Comparison of ENCODE assay signal across 8 cellular contexts in the genomic region with DNA sequence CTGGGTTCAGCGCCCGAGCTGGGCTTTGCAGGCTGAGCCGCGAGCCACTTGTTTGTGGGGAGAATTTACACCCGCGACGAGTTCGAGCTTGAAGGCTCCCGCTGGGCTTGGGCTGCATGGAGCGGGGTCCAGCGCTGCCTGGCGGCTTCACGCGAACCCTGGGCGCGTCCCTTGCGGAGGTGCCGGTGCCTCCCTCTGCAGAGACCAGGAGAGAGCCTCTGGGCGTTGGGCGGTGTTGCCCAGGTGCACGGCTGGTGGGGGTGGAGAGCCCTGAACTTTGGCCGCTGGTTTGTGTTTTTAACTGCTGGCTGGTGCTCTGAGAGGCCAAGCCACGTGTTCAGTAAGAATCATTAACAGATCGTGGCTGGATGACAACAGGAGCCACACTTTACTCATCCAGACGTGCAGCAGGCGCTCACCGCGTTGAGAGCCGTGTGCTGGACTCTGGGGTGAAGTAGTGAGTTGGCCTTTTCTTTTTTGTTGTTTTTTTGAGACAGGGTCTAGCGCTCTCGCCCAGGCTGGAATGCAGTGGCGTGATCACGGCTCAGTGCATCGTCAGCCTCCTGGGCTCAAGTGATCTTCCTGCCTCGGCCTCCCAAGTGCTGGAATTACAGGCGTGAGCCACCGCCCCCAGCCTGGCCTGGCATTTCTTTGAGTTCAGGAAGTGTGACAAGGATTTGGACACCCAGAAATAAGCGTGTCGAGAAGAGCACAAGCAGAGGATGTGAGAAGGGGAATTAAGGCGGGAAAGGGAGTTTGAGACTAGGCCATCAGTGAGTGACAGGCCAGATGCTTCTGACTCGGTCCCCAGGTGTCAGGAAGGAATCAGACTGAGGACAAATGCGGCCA. TPM values are rescaled to one million over a fixed set of nuclear protein-coding genes. Genes with fewer than 3 reads are reported as not detected.
A peak's percentile ranks its signal among the peaks of the same experiment; 100 is the strongest.
DNase-seq lines count a peak whose midpoint lies in the region; TF ChIP-seq lines count a peak whose summit lies in the region.

No MANE protein-coding gene starts in this region.

- no peaks in the 10 kb centered on the region for H3K27me3 Mint-ChIP-seq in activated naive CD4-positive, alpha-beta T cell treated with anti-CD3 and anti-CD28 coated beads, Interleukin-2, amount 10 ng/mL, durations not matched to agents 7 days and 5 days

- TF ChIP-seq CTCF in HEK293 (tag by site-specific recombination; IDR thresholded peaks at IDR 0.05) (peak; percentile 50), brain microvascular endothelial cell (IDR thresholded peaks at IDR 0.05; ENCODE audit: low read depth, low read length, missing control alignments) (peak; percentile 33)

- H3K9me3 ChIP-seq in HEK293 (ENCODE audit: control insufficient read depth, insufficient read depth, low read depth, low read length), result no peaks in the 10 kb centered on the region
- no peaks in the 10 kb centered on the region for H3K9me3 ChIP-seq in MG63
- no peaks in the 10 kb centered on the region for H3K9me3 ChIP-seq in stomach smooth muscle (ENCODE audit: control insufficient read depth in 2 of 2, low read length in 2 of 2)

- H3K4me3 Mint-ChIP-seq in activated naive CD4-positive, alpha-beta T cell treated with anti-CD3 and anti-CD28 coated beads, Interleukin-2, amount 10 ng/mL, durations not matched to agents 7 days and 5 days, result peak overlapping the region; percentile 92

- peak overlapping the region; percentile 74 to 76 for H3K9ac ChIP-seq in stomach smooth muscle (ENCODE audit: low read length in 2 of 2)

- peaks cover 0 to 31% of the 10 kb centered on the region in 2 experiments; a peak in 1 of 3 replicates for H3K36me3 ChIP-seq in HEK293 (ENCODE audit: control insufficient read depth in 2 of 2, insufficient read depth in 1 of 2, low read length in 2 of 2)
- peaks cover 2% of the 10 kb centered on the region for H3K36me3 ChIP-seq in MG63
- peaks cover 25% of the 10 kb centered on the region for H3K36me3 ChIP-seq in brain microvascular endothelial cell (replicated peaks)
- peaks cover 7 to 12% of the 10 kb centered on the region in 2 donors for H3K36me3 ChIP-seq in stomach smooth muscle (ENCODE audit: control insufficient read depth in 2 of 2, insufficient read depth in 2 of 2, low read length in 2 of 2)

- POLR2A ChIA-PET in HEK293 (lab: Yijun Ruan, JAX), result interaction anchor here (0.6 to 1.4 kb wide), 10 partner anchors 8 to 542 kb away, joined by 3 to 10 read pairs (median 5); partner anchors contain the start of genes CHMP1A, SPATA2L and SPATA33

- no peaks in the 10 kb centered on the region for H3K4me1 ChIP-seq in HEK293 (ENCODE audit: control insufficient read depth, insufficient read depth, low read length)
- H3K4me1 ChIP-seq in stomach smooth muscle (ENCODE audit: control insufficient read depth, insufficient read depth, low read length), result peaks cover 8% of the 10 kb centered on the region

- CTCF ChIA-PET in activated naive CD4-positive, alpha-beta T cell treated with anti-CD3 and anti-CD28 coated beads, Interleukin-2, amount 10 ng/mL, durations not matched to agents 7 days and 5 days (lab: Charles Lee), result interaction anchor here (0.6 to 2.4 kb wide), 4 partner anchors 12 to 28 kb away, joined by 3 to 18 read pairs (median 4); no protein-coding TSS in a partner anchor
- CTCF ChIA-PET in HEK293 (lab: Yijun Ruan, JAX), result no interaction called here

- H3K36me3 Mint-ChIP-seq in activated naive CD4-positive, alpha-beta T cell treated with anti-CD3 and anti-CD28 coated beads, Interleukin-2, amount 10 ng/mL, durations not matched to agents 7 days and 5 days, result peaks cover 21% of the 10 kb centered on the region

- peak overlapping the region; percentile 82 for H3K27ac Mint-ChIP-seq in activated naive CD4-positive, alpha-beta T cell treated with anti-CD3 and anti-CD28 coated beads, Interleukin-2, amount 10 ng/mL, durations not matched to agents 7 days and 5 days

- H3K27ac ChIP-seq in HEK293 (ENCODE audit: extremely low read depth, low read depth, low read length) (peak overlapping the region; percentile 79), brain microvascular endothelial cell (peak overlapping the region; percentile 83), layer of hippocampus (ENCODE audit: low read depth, low read length) (peak overlapping the region; percentile 95), stomach smooth muscle (ENCODE audit: low read length) (peak overlapping the region; percentile 66)

- H3K4me3 ChIP-seq in HEK293 (ENCODE audit: low read depth, low read length), result peak overlapping the region; percentile 74
- peak overlapping the region; percentile 80 for H3K4me3 ChIP-seq in MG63
- peak overlapping the region; percentile 83 for H3K4me3 ChIP-seq in brain microvascular endothelial cell (ENCODE audit: low read depth, low read length)
- peak overlapping the region; percentile 67 to 93 for H3K4me3 ChIP-seq in stomach smooth muscle (ENCODE audit: low read length in 2 of 2)

- H3K4me1 Mint-ChIP-seq in activated naive CD4-positive, alpha-beta T cell treated with anti-CD3 and anti-CD28 coated beads, Interleukin-2, amount 10 ng/mL, durations not matched to agents 7 days and 5 days, result peaks cover 21% of the 10 kb centered on the region

- peaks cover 3% of the 10 kb centered on the region for H3K9me3 Mint-ChIP-seq in activated naive CD4-positive, alpha-beta T cell treated with anti-CD3 and anti-CD28 coated beads, Interleukin-2, amount 10 ng/mL, durations not matched to agents 7 days and 5 days

- in situ Hi-C loops in brain microvascular endothelial cell (cut with HindIII; ENCODE audit: low pct_ligation_motif_present, low sequenced_read_pairs), result no loop called here

- H3K27me3 ChIP-seq in MG63 (no peaks in the 10 kb centered on the region), brain microvascular endothelial cell (replicated peaks) (no peaks in the 10 kb centered on the region), layer of hippocampus (ENCODE audit: control insufficient read depth, insufficient read depth, low read length) (no peaks in the 10 kb centered on the region), stomach smooth muscle (ENCODE audit: control insufficient read depth in 1 of 2, insufficient read depth in 2 of 2, low read length in 2 of 2) (no peaks in the 10 kb centered on the region)

- no peak for DNase-seq in activated naive CD4-positive, alpha-beta T cell treated with anti-CD3 and anti-CD28 coated beads, Interleukin-2, amount 10 ng/mL, durations not matched to agents 7 days and 5 days
- DNase-seq in activated naive CD4-positive, alpha-beta T cell treated with Interleukin-2 at 50 U/mL for 16 hours, result no peak
- DNase-seq in MG63, result no peak
- DNase-seq in brain microvascular endothelial cell, result peak; percentile 57
- DNase-seq in NCI-H1694 treated with DMSO at 0.1 percent for 48 hours (lab: John Stamatoyannopoulos, UW), result no peak

TF ChIP-seq in HEK293, 187 proteins besides CTCF, POLR2A, EP300 and RAD21 (continues in another document):
- TF ChIP-seq GFI1B (tag by site-specific recombination; IDR thresholded peaks at IDR 0.05) (no peak), ZBTB8A (tag by site-specific recombination; IDR thresholded peaks at IDR 0.05) (peak; percentile 83), ZFP69B (tag by site-specific recombination; IDR thresholded peaks at IDR 0.05) (no peak), AEBP2 (tag by site-specific recombination; IDR thresholded peaks at IDR 0.05; ENCODE audit: borderline replicate concordance) (no peak), ZNF449 (tag by site-specific recombination; IDR thresholded peaks at IDR 0.05) (peak; percentile 68), MEIS1 (CRISPR knock-in tag; IDR thresholded peaks at IDR 0.05; ENCODE audit: borderline replicate concordance) (no peak), ZNF184 (tag by site-specific recombination; IDR thresholded peaks at IDR 0.05) (no peak)

RNA-seq across cellular contexts. Expression of gene CDK10, which starts 0.8 kb away (rescaled TPM):
- 11.9 and 40.4 TPM in 2 replicates for total RNA-seq in MG63 (2014; rRNA removed; shearing (Covaris generic); ENCODE audit: low replicate concordance)

RNA-seq across cellular contexts. Expression of gene SPATA2L, which starts 14.2 kb away (rescaled TPM):
- total RNA-seq in MG63 (2014; rRNA removed; shearing (Covaris generic); ENCODE audit: low replicate concordance), result 12.6 and 18.4 TPM in 2 replicates

RNA-seq across cellular contexts. Expression of gene SPATA33, which starts 29.7 kb away (rescaled TPM):
- total RNA-seq in MG63 (2014; rRNA removed; shearing (Covaris generic); ENCODE audit: low replicate concordance), result 6.6 and 13.7 TPM in 2 replicates

RNA-seq across cellular contexts. Expression of gene CHMP1A, which starts 29.8 kb away (rescaled TPM):
- total RNA-seq in MG63 (2014; rRNA removed; shearing (Covaris generic); ENCODE audit: low replicate concordance), result 83.9 and 97.0 TPM in 2 replicates

RNA-seq across cellular contexts. Expression of gene VPS9D1, which starts 33.4 kb away (rescaled TPM):
- total RNA-seq in MG63 (2014; rRNA removed; shearing (Covaris generic); ENCODE audit: low replicate concordance), result 6.4 and 7.2 TPM in 2 replicates
